22 cellular contexts compared by ENCODE assay signal in genomic region chr16:4780235-4780634, GRCh38. TPM values are rescaled to one million over a fixed set of nuclear protein-coding genes. Genes with fewer than 3 reads are reported as not detected.
A peak's percentile ranks its signal among the peaks of the same experiment; 100 is the strongest.
DNase-seq lines count a peak whose midpoint lies in the region; ATAC-seq and TF ChIP-seq lines count a peak whose summit lies in the region.
"Had no signal": no experiment of that assay in that cellular context is flagged by ENCODE, and none has a peak within 500 bp of the region (broad histone marks: within the 10 kb centered on the region; RNA-seq: fewer than 3 reads in every experiment).

No MANE protein-coding gene starts in this region.

- H3K4me1 ChIP-seq in osteoblast (ENCODE audit: insufficient read depth, low read length) = no peaks in the 10 kb centered on the region
- H3K4me1 ChIP-seq in HAP-1 = no peaks in the 10 kb centered on the region
- H3K4me1 ChIP-seq in lower lobe of right lung = no peaks in the 10 kb centered on the region
- H3K4me1 ChIP-seq: ascending aorta, upper lobe of right lung had no signal

- no peaks in the 10 kb centered on the region for H4K20me1 ChIP-seq in osteoblast (ENCODE audit: insufficient read depth, low read length)

- no peak for ATAC-seq in lower lobe of right lung
- ATAC-seq: activated CD8-positive, alpha-beta T cell treated with anti-CD3 and anti-CD28 coated beads for 36 hours; naive thymus-derived CD4-positive, alpha-beta T cell; upper lobe of right lung had no signal

- H3K36me3 ChIP-seq in osteoblast (ENCODE audit: insufficient read depth, low read length) = no peaks in the 10 kb centered on the region
- no peaks in the 10 kb centered on the region for H3K36me3 ChIP-seq in HAP-1 (replicated peaks)
- no peaks in the 10 kb centered on the region for H3K36me3 ChIP-seq in lower lobe of right lung
- H3K36me3 ChIP-seq: ascending aorta, upper lobe of right lung had no signal

- peak; percentile 40 for DNase-seq in HT1080 (ENCODE audit: low read depth)
- peak; percentile 11 for DNase-seq in amniotic epithelial cell (ENCODE audit: low read depth)
- DNase-seq in osteoblast (ENCODE audit: insufficient read length, low spot score, missing footprints) = peak; percentile 70
- no peak for DNase-seq in HAP-1 (ENCODE audit: low spot score in 2 of 2)
- no peak for DNase-seq in lower lobe of right lung
- DNase-seq: activated CD8-positive, alpha-beta T cell treated with anti-CD3 and anti-CD28 coated beads for 36 hours; activated naive CD4-positive, alpha-beta T cell treated with anti-CD3 and anti-CD28 coated beads, Interleukin-2, amount 10 ng/mL, durations not matched to agents 7 days and 5 days; activated T-cell treated with anti-CD3 and anti-CD28 coated beads, Interleukin-2, amount 50 U/mL, for 1 hour; DMS79; KG1; kidney; mesendoderm; naive thymus-derived CD4-positive, alpha-beta T cell; NCI-H1092 treated with DMSO at 0.1 percent for 48 hours; NCI-H2081 treated with DMSO at 0.1 percent for 48 hours; T1000; upper lobe of right lung had no signal

- no peaks in the 10 kb centered on the region for H3K79me2 ChIP-seq in osteoblast (ENCODE audit: insufficient read depth, low read length)

- TF ChIP-seq CTCF in osteoblast (IDR thresholded peaks at IDR 0.05; ENCODE audit: extremely low read depth, low read depth, low read length) = no peak
- no peak for TF ChIP-seq CTCF in lower lobe of right lung (IDR thresholded peaks at IDR 0.05)

- H3K27me3 ChIP-seq in osteoblast (ENCODE audit: insufficient read depth, low read length) (no peaks in the 10 kb centered on the region), HAP-1 (ENCODE audit: low read depth) (no peaks in the 10 kb centered on the region), lower lobe of right lung (ENCODE audit: low read depth) (no peaks in the 10 kb centered on the region)
- H3K27me3 ChIP-seq: ascending aorta, upper lobe of right lung had no signal

- H3K27ac ChIP-seq in osteoblast (ENCODE audit: low read depth, low read length) = no peak overlapping the region
- H3K27ac ChIP-seq in lower lobe of right lung = no peak overlapping the region
- H3K27ac ChIP-seq: ascending aorta, upper lobe of right lung had no signal

- H3K4me3 ChIP-seq in osteoblast (ENCODE audit: insufficient read depth, low read length) (no peak overlapping the region), HAP-1 (no peak overlapping the region), lower lobe of right lung (no peak overlapping the region)
- H3K4me3 ChIP-seq: ascending aorta, upper lobe of right lung had no signal

- H3K4me2 ChIP-seq in osteoblast (ENCODE audit: insufficient read depth, low read length) = no peak overlapping the region

- in situ Hi-C loops in HAP-1 (cut with MboI; ENCODE audit: low sequenced_read_pairs) = no loop called here

- intact Hi-C loops in lower lobe of right lung (cut with DNase I) = no loop called here

- no peak overlapping the region for H2AFZ ChIP-seq in osteoblast (ENCODE audit: low read length)

- H3K9me3 ChIP-seq in osteoblast (ENCODE audit: low read depth, low read length) (no peaks in the 10 kb centered on the region), HAP-1 (no peaks in the 10 kb centered on the region), lower lobe of right lung (no peaks in the 10 kb centered on the region)
- H3K9me3 ChIP-seq: ascending aorta, upper lobe of right lung had no signal

RNA-seq across cellular contexts. Expression of gene SEPTIN12, which starts 7.9 kb away (rescaled TPM):
- total RNA-seq in HT1080 (2014; rRNA removed; shearing (Covaris generic)) = not detected in 2 replicates
- not detected in 2 replicates for polyA plus RNA-seq in HT1080 (2015; cell fraction: cytosol; rRNA removed)
- not detected in 2 replicates for polyA plus RNA-seq in HT1080 (2015; cell fraction: nucleus; rRNA removed)
- total RNA-seq in osteoblast (not detected in 2 replicates), lower lobe of right lung (not detected)
- total RNA-seq: activated CD8-positive, alpha-beta T cell treated with anti-CD3 and anti-CD28 coated beads for 36 hours; ascending aorta; epithelial cell of proximal tubule; H1; kidney; naive thymus-derived CD4-positive, alpha-beta T cell; NCI-H460; osteocyte; upper lobe of right lung had no signal
- polyA plus RNA-seq: naive thymus-derived CD4-positive, alpha-beta T cell had no signal

RNA-seq across cellular contexts. Expression of gene ZNF500, which starts 13.3 kb away (rescaled TPM):
- 8.5 and 10.6 TPM in 2 replicates for total RNA-seq in HT1080 (2014; rRNA removed; shearing (Covaris generic))
- 6.8 and 8.0 TPM in 2 replicates for polyA plus RNA-seq in HT1080 (2015; cell fraction: cytosol; rRNA removed)
- 20.8 and 25.1 TPM in 2 replicates for polyA plus RNA-seq in HT1080 (2015; cell fraction: nucleus; rRNA removed)
- total RNA-seq in osteoblast (14.5 and 16.2 TPM in 2 replicates), lower lobe of right lung (13.4 TPM)

RNA-seq across cellular contexts. Expression of gene SMIM22, which starts 14.9 kb away (rescaled TPM):
- not detected in 2 replicates for total RNA-seq in HT1080 (2014; rRNA removed; shearing (Covaris generic))
- polyA plus RNA-seq in HT1080 (2015; cell fraction: cytosol; rRNA removed) = 5.1 TPM in 1 of 2 replicates, not detected in the other
- polyA plus RNA-seq in HT1080 (2015; cell fraction: nucleus; rRNA removed) = not detected in 2 replicates
- total RNA-seq in osteoblast = not detected in 2 replicates
- total RNA-seq in lower lobe of right lung = 27.7 TPM
- total RNA-seq: activated CD8-positive, alpha-beta T cell treated with anti-CD3 and anti-CD28 coated beads for 36 hours; ascending aorta; H1; naive thymus-derived CD4-positive, alpha-beta T cell; NCI-H460; osteocyte had no signal
- polyA plus RNA-seq: H1; naive thymus-derived CD4-positive, alpha-beta T cell had no signal

RNA-seq across cellular contexts. Expression of gene ROGDI, which starts 22.2 kb away (rescaled TPM):
- 5.7 and 7.6 TPM in 2 replicates for total RNA-seq in HT1080 (2014; rRNA removed; shearing (Covaris generic))
- 7.2 and 7.4 TPM in 2 replicates for polyA plus RNA-seq in HT1080 (2015; cell fraction: cytosol; rRNA removed)
- 16.3 and 19.3 TPM in 2 replicates for polyA plus RNA-seq in HT1080 (2015; cell fraction: nucleus; rRNA removed)
- 15.9 and 17.1 TPM in 2 replicates for total RNA-seq in osteoblast
- 24.9 TPM for total RNA-seq in lower lobe of right lung

RNA-seq across cellular contexts. Expression of gene DNAAF8, which starts 45.9 kb away (rescaled TPM):
- total RNA-seq in HT1080 (2014; rRNA removed; shearing (Covaris generic)) = 2.5 TPM in 1 of 2 replicates, not detected in the other
- 0.47 and 0.56 TPM in 2 replicates for polyA plus RNA-seq in HT1080 (2015; cell fraction: cytosol; rRNA removed)
- 0.65 and 1.5 TPM in 2 replicates for polyA plus RNA-seq in HT1080 (2015; cell fraction: nucleus; rRNA removed)
- total RNA-seq in osteoblast (1.1 and 2.7 TPM in 2 replicates), lower lobe of right lung (3.4 TPM)
- total RNA-seq: ascending aorta, epithelial cell of proximal tubule, H1 had no signal

Comparison
In these comparisons a context has a peak if more than half of its experiments do, and no peak if none do; other contexts are left out.
1. DNase-seq: peak in HT1080 (single experiment), amniotic epithelial cell (single experiment) and osteoblast (single experiment); none in HAP-1 (0 of 2) and lower lobe of right lung (single experiment).
2. RNA of gene SMIM22, which starts 14.9 kb away (total RNA-seq): 27.7 TPM in lower lobe of right lung (single experiment); not detected in HT1080 and not detected in osteoblast; every median in the first group is over 10 times any median in the second.